Comparison of ENCODE assay signal across 24 cellular contexts in the genomic region with DNA sequence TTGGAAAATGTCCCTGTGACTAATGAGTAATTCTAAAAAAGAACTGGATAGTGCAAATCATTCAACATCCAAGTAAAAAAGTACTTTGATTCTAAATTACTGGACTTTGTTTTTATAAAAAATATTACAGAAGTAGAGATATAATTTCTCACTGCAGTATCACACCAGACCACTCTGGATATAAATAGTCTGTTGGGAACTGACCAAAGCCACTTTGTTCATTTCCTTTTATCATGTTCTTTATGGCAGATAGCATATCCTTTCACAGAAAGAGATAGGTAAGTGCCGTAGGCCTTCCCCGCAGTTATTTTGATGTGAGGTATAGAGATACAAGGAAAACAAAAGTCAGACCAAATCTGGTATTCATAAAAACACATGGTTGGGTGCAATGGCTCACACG.
"Had no signal": no experiment of that assay in that cellular context is flagged by ENCODE, and none has a peak within 500 bp of the region (broad histone marks: within the 10 kb centered on the region; RNA-seq: fewer than 3 reads in every experiment).

No MANE protein-coding gene starts in this region.

- H3K27me3 ChIP-seq: esophagus muscularis mucosa, foreskin keratinocyte, heart right ventricle, neural progenitor cell, right lobe of liver had no signal

- ATAC-seq: foreskin keratinocyte; naive thymus-derived CD8-positive, alpha-beta T cell; right lobe of liver; stimulated activated naive CD8-positive, alpha-beta T cell treated with anti-CD3 and anti-CD28 coated beads, Interleukin-15, Interleukin-2, amounts not matched to agents 100 U/mL and 50 U/mL, for 24 hours; T-helper 17 cell had no signal

- H2AFZ ChIP-seq: neural progenitor cell had no signal

- H3K9ac ChIP-seq: neural progenitor cell had no signal

- H3K36me3 ChIP-seq: esophagus muscularis mucosa, heart right ventricle, neural progenitor cell, right lobe of liver, thoracic aorta had no signal

- H3K4me3 ChIP-seq: esophagus muscularis mucosa, heart right ventricle, neural progenitor cell, right lobe of liver, skin epidermis, thoracic aorta had no signal

- H3K27ac ChIP-seq: coronary artery, esophagus muscularis mucosa, foreskin keratinocyte, heart right ventricle, neural progenitor cell, right lobe of liver, thoracic aorta had no signal

- H3K9me3 ChIP-seq: esophagus muscularis mucosa, heart right ventricle, right lobe of liver, thoracic aorta had no signal

- DNase-seq: activated CD4-positive, alpha-beta memory T cell treated with anti-CD3 and anti-CD28 coated beads for 36 hours; activated CD4-positive, alpha-beta T cell treated with anti-CD3 and anti-CD28 coated beads, Interleukin-2, amount 10 ng/mL, durations not matched to agents 24 days and 14 days; activated CD4-positive, CD25-positive, alpha-beta regulatory T cell treated with anti-CD3 and anti-CD28 coated beads, Interleukin-2, amount 50 U/mL, for 72 hours; activated CD8-positive, alpha-beta memory T cell treated with anti-CD3 and anti-CD28 coated beads, Interleukin-2, amount 50 U/mL, for 48 hours; activated gamma-delta T cell treated with Interleukin-2 at 50 U/mL for 16 hours; activated naive CD4-positive, alpha-beta T cell treated with anti-CD3 and anti-CD28 coated beads, Interleukin-2, amount 50 U/mL, for 16 hours; activated T-cell treated with anti-CD3 and anti-CD28 coated beads, Interleukin-2, amount 50 U/mL, for 24 hours; amniotic stem cell; cerebellar nuclear complex; foreskin keratinocyte; mammary epithelial cell; naive thymus-derived CD8-positive, alpha-beta T cell; right lobe of liver; stimulated activated CD4-positive, alpha-beta T cell treated with anti-CD3 and anti-CD28 coated beads, Interleukin-12 subunit alpha, Interleukin-12 subunit beta, amount 100 ng/mL, for 4 hours; stimulated activated CD4-positive, alpha-beta T cell treated with anti-CD3 and anti-CD28 coated beads, Interleukin-4, amount 100 ng/mL, for 1 hour; stimulated activated naive CD8-positive, alpha-beta T cell treated with anti-CD3 and anti-CD28 coated beads, Interleukin-15, Interleukin-2, amounts not matched to agents 100 U/mL and 50 U/mL, for 24 hours; T-helper 17 cell; T1000 had no signal

- H3K4me2 ChIP-seq: neural progenitor cell had no signal

- H3K4me1 ChIP-seq: right lobe of liver had no signal
